ENCODE assay signal across 13 cellular contexts in genomic region chr22:23828800-23829680, GRCh38. TPM values are rescaled to one million over a fixed set of nuclear protein-coding genes. Genes with fewer than 3 reads are reported as not detected.
DNase-seq lines count a peak whose midpoint lies in the region; ATAC-seq and TF ChIP-seq lines count a peak whose summit lies in the region.
"Had no signal": no experiment of that assay in that cellular context is flagged by ENCODE, and none has a peak within 500 bp of the region (broad histone marks: within the 10 kb centered on the region; RNA-seq: fewer than 3 reads in every experiment).

No MANE protein-coding gene starts in this region.

- intact Hi-C loops in mucosa of descending colon (cut with DNase I, micrococcal nuclease) = no loop called here

- no peaks in the 10 kb centered on the region for H3K9me3 ChIP-seq in BLaER1
- no peaks in the 10 kb centered on the region for H3K9me3 ChIP-seq in endodermal cell (ENCODE audit: control insufficient read depth, low read length)
- H3K9me3 ChIP-seq in mucosa of descending colon = no peaks in the 10 kb centered on the region
- H3K9me3 ChIP-seq: colonic mucosa, suprapubic skin had no signal

- no peak for ATAC-seq in mucosa of descending colon
- no peak for ATAC-seq in GM21367 (IDR thresholded peaks at IDR 0.05; ENCODE audit: unreplicated experiment)
- ATAC-seq: K562 had no signal

- no peak overlapping the region for H3K4me2 ChIP-seq in BLaER1

- H3K27me3 ChIP-seq in BLaER1 = no peaks in the 10 kb centered on the region
- H3K27me3 ChIP-seq in H7 (ENCODE audit: control insufficient read depth, insufficient read depth, low read length) = no peaks in the 10 kb centered on the region
- H3K27me3 ChIP-seq in endodermal cell (ENCODE audit: control insufficient read depth, insufficient read depth, low read length, poor library complexity, severe bottlenecking) = no peaks in the 10 kb centered on the region
- H3K27me3 ChIP-seq: colonic mucosa, suprapubic skin had no signal

- H3K4me1 ChIP-seq in BLaER1 (peaks cover 55% of the 10 kb centered on the region), endodermal cell (ENCODE audit: control insufficient read depth, insufficient read depth, low read length) (no peaks in the 10 kb centered on the region), mucosa of descending colon (ENCODE audit: low read depth) (no peaks in the 10 kb centered on the region)
- H3K4me1 ChIP-seq: colonic mucosa had no signal

- no peaks in the 10 kb centered on the region for H3K27me3 Mint-ChIP-seq in endodermal cell (ENCODE audit: insufficient read depth)

- H3K27ac Mint-ChIP-seq in endodermal cell = peak overlapping the region; percentile 42

- no peaks in the 10 kb centered on the region for H3K9me3 Mint-ChIP-seq in endodermal cell

- H3K4me3 Mint-ChIP-seq in endodermal cell = no peak overlapping the region

- H3K4me1 Mint-ChIP-seq in endodermal cell = no peaks in the 10 kb centered on the region

- H3K4me3 ChIP-seq in BLaER1 (no peak overlapping the region), H7 (ENCODE audit: insufficient read depth, low read depth, low read length) (no peak overlapping the region), endodermal cell (ENCODE audit: low read length) (no peak overlapping the region), mucosa of descending colon (no peak overlapping the region)
- H3K4me3 ChIP-seq: colonic mucosa, K562, suprapubic skin had no signal

- peak overlapping the region; percentile 24; the same call in 1 of the 2 replicates for H3K9ac ChIP-seq in BLaER1
- no peak overlapping the region for H3K9ac ChIP-seq in endodermal cell (ENCODE audit: extremely low read depth, low read length, poor library complexity, severe bottlenecking)

- H3K36me3 ChIP-seq in BLaER1 = peaks cover 99% of the 10 kb centered on the region
- peaks cover 39% of the 10 kb centered on the region for H3K36me3 ChIP-seq in H7 (replicated peaks; ENCODE audit: control insufficient read depth, insufficient read depth, low read length)
- H3K36me3 ChIP-seq in endodermal cell (ENCODE audit: control insufficient read depth, insufficient read depth, low read length) = peaks cover 77% of the 10 kb centered on the region
- H3K36me3 ChIP-seq in mucosa of descending colon (ENCODE audit: low read depth) = peaks cover 3% of the 10 kb centered on the region

- peak overlapping the region; percentile 62 for H3K27ac ChIP-seq in BLaER1
- peak overlapping the region; percentile 38 for H3K27ac ChIP-seq in endodermal cell (ENCODE audit: low read depth, low read length)
- H3K27ac ChIP-seq: colonic mucosa, suprapubic skin had no signal

- DNase-seq in H7 = peak; percentile 11
- DNase-seq in endodermal cell = no peak
- DNase-seq in mucosa of descending colon = peak in 2 of 3 donors; percentile 13 to 24
- DNase-seq in NCI-H748 treated with DMSO at 0.1 percent for 48 hours (lab: John Stamatoyannopoulos, UW) = no peak
- no peak for DNase-seq in NCI-H2029 treated with DMSO at 0.1 percent for 48 hours (lab: John Stamatoyannopoulos, UW)
- no peak for DNase-seq in NK-92 (lab: John Stamatoyannopoulos, UW; ENCODE audit: unreplicated experiment)
- DNase-seq: activated CD4-positive, alpha-beta T cell treated with anti-CD3 and anti-CD28 coated beads for 1 hour; colonic mucosa; NCI-H1694 treated with DMSO at 0.1 percent for 48 hours had no signal

- no peak for TF ChIP-seq CTCF in endodermal cell (conservative IDR thresholded peaks at IDR 0.05)
- no peak for TF ChIP-seq CTCF in mucosa of descending colon (IDR thresholded peaks at IDR 0.05)

- peaks cover 63% of the 10 kb centered on the region for H3K36me3 Mint-ChIP-seq in endodermal cell (ENCODE audit: low read depth)

- 91 to 96% methylated on average over 5 to 9 of the region's 10 CpGs for WGBS in endodermal cell (ENCODE audit: insufficient coverage in 1 of 2, insufficient read length in 1 of 2), 2 experiments

- peaks cover 73% of the 10 kb centered on the region for H4K20me1 ChIP-seq in BLaER1

RNA-seq across cellular contexts. Expression of gene DERL3, which starts 9.8 kb away (rescaled TPM):
- 5.0 and 9.3 TPM in 2 replicates for total RNA-seq in H7 (2014; rRNA removed; shearing (Covaris generic))
- 1 to 10 TPM; 6.3 to 7.6 TPM for total RNA-seq in endodermal cell
- polyA plus RNA-seq in endodermal cell (2013, experiment 1 of 2) = 8.1 TPM
- polyA plus RNA-seq in endodermal cell (2013, experiment 2 of 2) = 7.7 TPM
- 10 to 100 TPM in 1 of 3 donors, 1 to 10 TPM in 2; 4.4 to 18.8 (median 7.9) TPM for total RNA-seq in mucosa of descending colon

RNA-seq across cellular contexts. Expression of gene SLC2A11, which starts 28.6 kb away (rescaled TPM):
- 10.7 and 17.4 TPM in 2 replicates for total RNA-seq in H7 (2014; rRNA removed; shearing (Covaris generic))
- total RNA-seq in endodermal cell = 10 to 100 TPM; 13.1 to 14.8 TPM
- polyA plus RNA-seq in endodermal cell (2013, experiment 1 of 2) = 12.0 TPM
- 9.3 TPM for polyA plus RNA-seq in endodermal cell (2013, experiment 2 of 2)
- 10 to 100 TPM; 11.5 to 14.7 (median 12.5) TPM for total RNA-seq in mucosa of descending colon

RNA-seq across cellular contexts. Expression of gene SMARCB1, which starts 42.3 kb away (rescaled TPM):
- total RNA-seq in H7 (2014; rRNA removed; shearing (Covaris generic)) = 79.1 and 86.5 TPM in 2 replicates
- total RNA-seq in endodermal cell (100 to 1,000 TPM; 136 to 148 TPM), mucosa of descending colon (10 to 100 TPM; 60.1 to 85.1 (median 69.3) TPM)
- polyA plus RNA-seq in endodermal cell (2013, experiment 1 of 2) = 201 TPM
- polyA plus RNA-seq in endodermal cell (2013, experiment 2 of 2) = 179 TPM

RNA-seq across cellular contexts. Expression of gene MMP11, which starts 56.4 kb away (rescaled TPM):
- total RNA-seq in H7 (2014; rRNA removed; shearing (Covaris generic)) = 7.8 and 12.8 TPM in 2 replicates
- 10 to 100 TPM in 1 of 2 donors, 1 to 10 TPM in 1; 9.7 to 14.3 TPM for total RNA-seq in endodermal cell
- polyA plus RNA-seq in endodermal cell (2013, experiment 1 of 2) = 14.7 TPM
- 14.5 TPM for polyA plus RNA-seq in endodermal cell (2013, experiment 2 of 2)
- total RNA-seq in mucosa of descending colon = 1 to 10 TPM; 2.0 to 6.3 (median 4.0) TPM

Comparison
In these comparisons a context has a peak if more than half of its experiments do, and no peak if none do; other contexts are left out.
1. DNase-seq: peak in H7 (single experiment) and mucosa of descending colon (2 of 3); none in endodermal cell (single experiment), NCI-H748 treated with DMSO at 0.1 percent for 48 hours (single experiment), NCI-H2029 treated with DMSO at 0.1 percent for 48 hours (single experiment) and NK-92 (single experiment).